22 cellular contexts compared by ENCODE assay signal in genomic region chr4:124946696-124947095, GRCh38.
DNase-seq lines count a peak whose midpoint lies in the region; ATAC-seq and TF ChIP-seq lines count a peak whose summit lies in the region.
"Had no signal": no experiment of that assay in that cellular context is flagged by ENCODE, and none has a peak within 500 bp of the region (broad histone marks: within the 10 kb centered on the region; RNA-seq: fewer than 3 reads in every experiment).

No MANE protein-coding gene starts in this region.

- TF ChIP-seq CTCF in nephron progenitor cell (IDR thresholded peaks at IDR 0.05): no peak
- no peak for TF ChIP-seq CTCF in CD14-positive monocyte (IDR thresholded peaks at IDR 0.05)

- peaks cover 9% of the 10 kb centered on the region for H3K36me3 Mint-ChIP-seq in nephron progenitor cell (ENCODE audit: low read depth)
- no peaks in the 10 kb centered on the region for H3K36me3 Mint-ChIP-seq in CD14-positive monocyte
- H3K36me3 Mint-ChIP-seq: activated naive CD4-positive, alpha-beta T cell treated with anti-CD3 and anti-CD28 coated beads, Interleukin-2, amount 50 U/mL, for 72 hours; type B pancreatic cell had no signal

- H3K9me3 Mint-ChIP-seq in nephron progenitor cell (peaks cover 7% of the 10 kb centered on the region), CD14-positive monocyte (peaks cover 0 to 8% (median 2%) of the 10 kb centered on the region in 7 donors)

- peak; percentile 14 for DNase-seq in ACHN
- DNase-seq in M059J (ENCODE audit: low read depth): peak; percentile 15
- peak; percentile 20 to 45 for DNase-seq in dermis microvascular lymphatic vessel endothelial cell (ENCODE audit: low read depth in 2 of 2)
- DNase-seq in nephron progenitor cell: no peak
- no peak for DNase-seq in CD14-positive monocyte (ENCODE audit: low spot score)
- no peak for DNase-seq in erythroblast (lab: John Stamatoyannopoulos, UW)
- DNase-seq in NK-92 (lab: John Stamatoyannopoulos, UW; ENCODE audit: unreplicated experiment): no peak
- DNase-seq: CD4-positive, alpha-beta T cell; cerebellar nuclear complex; effector CD8-positive, alpha-beta T cell; kidney glomerular epithelial cell; NCI-H1436; NCI-H2107; NCI-H510A treated with DMSO at 0.1 percent for 48 hours; posterior cingulate gyrus; T-helper 9 cell had no signal

- H3K27ac Mint-ChIP-seq in nephron progenitor cell (peak overlapping the region; percentile 58), CD14-positive monocyte (no peak overlapping the region)
- H3K27ac Mint-ChIP-seq: activated naive CD4-positive, alpha-beta T cell treated with anti-CD3 and anti-CD28 coated beads, Interleukin-2, amount 50 U/mL, for 72 hours; CD4-positive, alpha-beta T cell; nephron; type B pancreatic cell; WTC11 had no signal

- intact Hi-C loops in CD14-positive monocyte (cut with micrococcal nuclease): no loop called here

- TF ChIP-seq POLR2A in erythroblast (IDR thresholded peaks at IDR 0.05; ENCODE audit: low read length): no peak

- H3K4me1 Mint-ChIP-seq in nephron progenitor cell (peaks cover 19% of the 10 kb centered on the region), CD14-positive monocyte (no peaks in the 10 kb centered on the region)

- ATAC-seq in HG03442 (IDR thresholded peaks at IDR 0.05; ENCODE audit: unreplicated experiment): no peak
- ATAC-seq: activated naive CD4-positive, alpha-beta T cell treated with anti-CD3 and anti-CD28 coated beads, Interleukin-2, amount 50 U/mL, for 72 hours; sciatic nerve; WTC11 had no signal

- in situ Hi-C loops in ACHN (cut with HindIII; ENCODE audit: low pct_ligation_motif_present, low pct_unique_long_range_greater_than_20kb, low sequenced_read_pairs): no loop called here

- H3K27me3 Mint-ChIP-seq in nephron progenitor cell (ENCODE audit: low read depth, poor library complexity) (no peaks in the 10 kb centered on the region), CD14-positive monocyte (ENCODE audit: low read depth in 3 of 3) (no peaks in the 10 kb centered on the region)
- H3K27me3 Mint-ChIP-seq: CD4-positive, alpha-beta T cell; type B pancreatic cell had no signal

- H3K4me3 Mint-ChIP-seq in nephron progenitor cell (no peak overlapping the region), CD14-positive monocyte (no peak overlapping the region)
- H3K4me3 Mint-ChIP-seq: CD4-positive, alpha-beta T cell; nephron; type B pancreatic cell; WTC11 had no signal

Comparison
In these comparisons a context has a peak if more than half of its experiments do, and no peak if none do; other contexts are left out.
1. DNase-seq: peak in ACHN (single experiment), M059J (single experiment) and dermis microvascular lymphatic vessel endothelial cell (2 of 2); none in nephron progenitor cell (single experiment), CD14-positive monocyte (single experiment), erythroblast (0 of 2) and NK-92 (single experiment).